Comparison of ENCODE assay signal across 8 cellular contexts in the genomic region with DNA sequence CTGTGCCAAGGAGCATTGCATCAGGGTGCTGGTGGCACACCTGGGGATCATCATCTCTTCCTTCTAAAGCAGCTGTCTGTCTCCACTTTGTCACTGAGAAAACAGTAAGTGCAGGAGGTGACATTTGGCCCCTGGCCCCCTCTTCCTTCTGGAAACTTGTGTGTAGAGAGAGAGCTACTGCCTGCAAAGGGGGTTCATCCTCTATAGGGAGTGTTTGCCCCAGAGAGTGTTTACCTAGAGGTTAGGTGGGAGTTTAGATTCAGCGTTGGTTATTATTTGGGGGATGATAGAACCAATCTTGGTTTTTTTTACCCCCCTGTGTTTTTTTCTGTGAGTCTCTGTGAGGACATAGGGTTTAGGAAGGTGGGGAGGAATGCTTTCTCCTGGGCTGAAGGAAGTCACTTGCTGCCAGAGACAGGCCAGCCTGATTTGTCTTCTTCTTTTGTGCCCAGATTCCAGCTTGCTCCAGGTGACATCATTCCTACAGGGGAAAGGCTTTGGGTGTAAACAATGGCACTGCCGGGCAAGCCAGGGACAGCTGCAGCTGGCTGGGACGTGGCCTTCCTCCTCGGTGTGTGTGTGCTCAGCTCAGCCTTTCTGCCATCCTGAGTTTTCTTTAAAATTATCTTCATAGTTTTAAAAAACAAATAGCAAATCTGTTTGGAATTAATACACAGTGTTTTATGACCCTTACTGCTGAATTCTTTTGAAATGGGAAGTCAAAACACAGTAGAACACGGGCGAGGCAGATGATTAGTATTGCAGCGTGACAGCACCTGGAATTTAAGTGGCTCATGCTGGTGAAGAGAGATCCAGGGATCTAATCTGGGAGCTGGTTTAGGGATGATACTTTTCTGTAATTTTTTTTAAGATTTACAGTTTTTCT. TPM values are rescaled to one million over a fixed set of nuclear protein-coding genes. Genes with fewer than 3 reads are reported as not detected.
DNase-seq lines count a peak whose midpoint lies in the region; ATAC-seq and TF ChIP-seq lines count a peak whose summit lies in the region.

No MANE protein-coding gene starts in this region.

- H3K27ac ChIP-seq in RWPE1: peak overlapping the region; percentile 80
- peak overlapping the region; percentile 11 for H3K27ac ChIP-seq in fibroblast of lung (ENCODE audit: insufficient read depth, low read length)
- H3K27ac ChIP-seq in parathyroid adenoma: peak overlapping the region; percentile 51

- H3K9me3 ChIP-seq in fibroblast of lung (ENCODE audit: control insufficient read depth, insufficient read depth, low read depth, low read length) (no peaks in the 10 kb centered on the region), parathyroid adenoma (ENCODE audit: control insufficient read depth, low read length) (no peaks in the 10 kb centered on the region)

- H3K36me3 ChIP-seq in fibroblast of lung (ENCODE audit: control insufficient read depth, insufficient read depth, low read length) (no peaks in the 10 kb centered on the region), parathyroid adenoma (ENCODE audit: control insufficient read depth, insufficient read depth, low read length) (no peaks in the 10 kb centered on the region)

- peaks cover 7% of the 10 kb centered on the region for H4K20me1 ChIP-seq in fibroblast of lung (ENCODE audit: control insufficient read depth, extremely low read depth, insufficient read depth, low read length)

- H3K4me3 ChIP-seq in fibroblast of lung (replicated peaks in 1 of 4; ENCODE audit: control extremely low read depth in 1 of 4, insufficient read depth in 1 of 4, low read depth in 3 of 4, low read length in 4 of 4): no peak overlapping the region
- no peak overlapping the region for H3K4me3 ChIP-seq in parathyroid adenoma (ENCODE audit: low read depth, low read length)

- H3K4me1 ChIP-seq in fibroblast of lung (ENCODE audit: control insufficient read depth, extremely low read depth, insufficient read depth, low read length) (peaks cover 50% of the 10 kb centered on the region), parathyroid adenoma (peaks cover 30% of the 10 kb centered on the region)

- peak overlapping the region; percentile 32 for H3K4me2 ChIP-seq in fibroblast of lung (ENCODE audit: extremely low read depth, insufficient read depth, low read length)
- H3K4me2 ChIP-seq in parathyroid adenoma (ENCODE audit: low read length): peak overlapping the region; percentile 6

- peak; percentile 18 to 81 (median 51) for DNase-seq in NCI-H1417 (lab: John Stamatoyannopoulos, UW)
- no peak for DNase-seq in NCI-H1417 treated with DMSO at 0.1 percent for 48 hours (lab: John Stamatoyannopoulos, UW)
- peak; percentile 30 for DNase-seq in RWPE1 (ENCODE audit: low spot score)
- DNase-seq in fibroblast of lung (ENCODE audit: low read depth in 2 of 2): no peak
- no peak for DNase-seq in stimulated activated CD4-positive, alpha-beta T cell treated with anti-CD3 and anti-CD28 coated beads, Interleukin-4, amount 100 ng/mL, for 1 hour
- DNase-seq in NCI-H526 treated with DMSO at 0.1 percent for 48 hours (lab: John Stamatoyannopoulos, UW): no peak

- ATAC-seq in GM21367 (IDR thresholded peaks at IDR 0.05; ENCODE audit: unreplicated experiment): no peak

- no peak overlapping the region for H3K9ac ChIP-seq in fibroblast of lung (ENCODE audit: insufficient read depth, low read length)
- H3K9ac ChIP-seq in parathyroid adenoma: no peak overlapping the region

- POLR2A ChIA-PET in RWPE1 (lab: Yijun Ruan, JAX; ENCODE audit: low non-redundant PET): no interaction called here

- H3K79me2 ChIP-seq in fibroblast of lung (ENCODE audit: control insufficient read depth, insufficient read depth, low read length): peaks cover 94% of the 10 kb centered on the region
- peaks cover 39% of the 10 kb centered on the region for H3K79me2 ChIP-seq in parathyroid adenoma

- CTCF ChIA-PET in RWPE1 (lab: Yijun Ruan, JAX): interaction anchor here (0.5 to 1.3 kb wide), 3 partner anchors 11 to 69 kb away, joined by 3 to 5 read pairs (median 4); no protein-coding TSS in a partner anchor

- TF ChIP-seq CTCF in RWPE1 (conservative IDR thresholded peaks at IDR 0.05; ENCODE audit: low read depth) (no peak), fibroblast of lung (conservative IDR thresholded peaks at IDR 0.05 in 1 of 2, IDR thresholded peaks at IDR 0.05 in 1 of 2; ENCODE audit: low read depth in 1 of 2, low read length in 2 of 2) (no peak), parathyroid adenoma (IDR thresholded peaks at IDR 0.05) (no peak)

- H2AFZ ChIP-seq in fibroblast of lung (ENCODE audit: low read length) (no peak overlapping the region), parathyroid adenoma (no peak overlapping the region)

- H3K27me3 ChIP-seq in fibroblast of lung (ENCODE audit: control insufficient read depth, insufficient read depth, low read length) (no peaks in the 10 kb centered on the region), parathyroid adenoma (ENCODE audit: control insufficient read depth, insufficient read depth, low read length) (no peaks in the 10 kb centered on the region)

RNA-seq across cellular contexts. Expression of a gene that starts 24.5 kb away (rescaled TPM):
- total RNA-seq in fibroblast of lung: 51.4 and 66.4 TPM in 2 replicates
- polyA plus RNA-seq in fibroblast of lung: 29.7 and 29.9 TPM in 2 replicates
- 47.1 and 74.6 TPM in 2 replicates for polyA plus RNA-seq in fibroblast of lung (2012)
- 120 and 241 TPM in 2 replicates for polyA minus RNA-seq in fibroblast of lung (ENCODE audit: low replicate concordance)

Comparison
In these comparisons a context has a peak if more than half of its experiments do, and no peak if none do; other contexts are left out.
1. DNase-seq: peak in NCI-H1417 (3 of 3) and RWPE1 (single experiment); none in NCI-H1417 treated with DMSO at 0.1 percent for 48 hours (single experiment), fibroblast of lung (0 of 2), stimulated activated CD4-positive, alpha-beta T cell treated with anti-CD3 and anti-CD28 coated beads, Interleukin-4, amount 100 ng/mL, for 1 hour (single experiment) and NCI-H526 treated with DMSO at 0.1 percent for 48 hours (single experiment).
2. H3K27ac ChIP-seq: peak in every context shown above with its lines; median percentile 80 in RWPE1; 51 in parathyroid adenoma; 11 in fibroblast of lung.